16 cellular contexts compared by ENCODE assay signal in genomic region chr14:87343641-87344040, GRCh38.
A peak's percentile ranks its signal among the peaks of the same experiment; 100 is the strongest.
DNase-seq lines count a peak whose midpoint lies in the region; ATAC-seq, FAIRE-seq and TF ChIP-seq lines count a peak whose summit lies in the region.
"Had no signal": no experiment of that assay in that cellular context is flagged by ENCODE, and none has a peak within 500 bp of the region (broad histone marks: within the 10 kb centered on the region; RNA-seq: fewer than 3 reads in every experiment).

No MANE protein-coding gene starts in this region.

- H3K9me3 ChIP-seq in breast epithelium = no peaks in the 10 kb centered on the region
- H3K9me3 ChIP-seq: BLaER1 had no signal

- DNase-seq in MCF 10A (ENCODE audit: unreplicated experiment) = peak; percentile 10
- DNase-seq in breast epithelium (ENCODE audit: low spot score in 2 of 2) = no peak
- DNase-seq in bronchial epithelial cell (ENCODE audit: low read depth) = peak; percentile 49
- DNase-seq in glomerular visceral epithelial cell (ENCODE audit: extremely low spot score) = peak; percentile 5
- no peak for DNase-seq in activated T-cell treated with anti-CD3 and anti-CD28 coated beads, Interleukin-2, amount 50 U/mL, for 4 hours
- no peak for DNase-seq in H54 (ENCODE audit: insufficient read length, low spot score)
- DNase-seq in HCEC 1CT = no peak
- DNase-seq: 8988T; CD4-positive, alpha-beta memory T cell; GOT3; H9 had no signal

- TF ChIP-seq POLR2A in breast epithelium (IDR thresholded peaks at IDR 0.05) = no peak
- no peak for TF ChIP-seq POLR2A in H54 (IDR thresholded peaks at IDR 0.05; ENCODE audit: low read depth, low read length)

- H3K36me3 Mint-ChIP-seq in MCF 10A (ENCODE audit: insufficient read depth, unreplicated experiment) = no peaks in the 10 kb centered on the region
- H3K36me3 Mint-ChIP-seq in activated T-cell treated with anti-CD3 and anti-CD28 coated beads, Interleukin-2, amount 50 U/mL, for 4 hours (ENCODE audit: insufficient read depth) = no peaks in the 10 kb centered on the region
- H3K36me3 Mint-ChIP-seq: CD14-positive monocyte; CD4-positive, alpha-beta memory T cell had no signal

- CTCF ChIA-PET in MCF 10A (lab: Yijun Ruan, JAX) = no interaction called here

- no peak for FAIRE-seq in bronchial epithelial cell (lab: Jason Lieb, UNC)
- FAIRE-seq in H54 (lab: Jason Lieb, UNC) = no peak
- FAIRE-seq: G401.6, GM12891, GM19239 had no signal

- TF ChIP-seq CTCF in MCF 10A (IDR thresholded peaks at IDR 0.05; ENCODE audit: unreplicated experiment) (no peak), breast epithelium (IDR thresholded peaks at IDR 0.05) (no peak), bronchial epithelial cell (IDR thresholded peaks at IDR 0.05; ENCODE audit: insufficient read depth, low read length, severe bottlenecking) (no peak)

- H3K36me3 ChIP-seq in breast epithelium (no peaks in the 10 kb centered on the region), bronchial epithelial cell (ENCODE audit: control insufficient read depth, insufficient read depth, low read length) (no peaks in the 10 kb centered on the region)
- H3K36me3 ChIP-seq: BLaER1 had no signal

- peaks cover 6% of the 10 kb centered on the region for H3K4me1 Mint-ChIP-seq in MCF 10A (ENCODE audit: insufficient read depth, unreplicated experiment)
- H3K4me1 Mint-ChIP-seq in activated T-cell treated with anti-CD3 and anti-CD28 coated beads, Interleukin-2, amount 50 U/mL, for 4 hours (ENCODE audit: low read depth) = no peaks in the 10 kb centered on the region
- H3K4me1 Mint-ChIP-seq: CD14-positive monocyte; CD4-positive, alpha-beta memory T cell; H9 had no signal

- ATAC-seq in activated T-cell treated with anti-CD3 and anti-CD28 coated beads, Interleukin-2, amount 50 U/mL, for 4 hours = no peak

- H3K27me3 Mint-ChIP-seq in MCF 10A (ENCODE audit: insufficient read depth, unreplicated experiment) = no peaks in the 10 kb centered on the region
- no peaks in the 10 kb centered on the region for H3K27me3 Mint-ChIP-seq in activated T-cell treated with anti-CD3 and anti-CD28 coated beads, Interleukin-2, amount 50 U/mL, for 4 hours (ENCODE audit: low read depth)
- H3K27me3 Mint-ChIP-seq: CD4-positive, alpha-beta memory T cell had no signal

- no peak overlapping the region for H3K4me3 Mint-ChIP-seq in MCF 10A (ENCODE audit: unreplicated experiment)
- H3K4me3 Mint-ChIP-seq in activated T-cell treated with anti-CD3 and anti-CD28 coated beads, Interleukin-2, amount 50 U/mL, for 4 hours = no peak overlapping the region
- H3K4me3 Mint-ChIP-seq: CD14-positive monocyte; CD4-positive, alpha-beta memory T cell; H9 had no signal

- H3K27ac ChIP-seq in breast epithelium = no peak overlapping the region
- H3K27ac ChIP-seq: BLaER1 had no signal

- POLR2A ChIA-PET in MCF 10A (lab: Yijun Ruan, JAX) = no interaction called here

- H3K9me3 Mint-ChIP-seq in MCF 10A (ENCODE audit: unreplicated experiment) = no peaks in the 10 kb centered on the region
- H3K9me3 Mint-ChIP-seq in activated T-cell treated with anti-CD3 and anti-CD28 coated beads, Interleukin-2, amount 50 U/mL, for 4 hours = peaks cover 12% of the 10 kb centered on the region
- H3K9me3 Mint-ChIP-seq: H9 had no signal

- H3K4me3 ChIP-seq in breast epithelium = no peak overlapping the region
- no peak overlapping the region for H3K4me3 ChIP-seq in bronchial epithelial cell (ENCODE audit: low read depth, low read length)
- H3K4me3 ChIP-seq: BLaER1 had no signal

- intact Hi-C loops in MCF 10A (cut with micrococcal nuclease) (no loop called here), breast epithelium (cut with DNase I; ENCODE audit: low total_unique reads) (no loop called here)

- H3K4me1 ChIP-seq in breast epithelium = no peaks in the 10 kb centered on the region

- no peaks in the 10 kb centered on the region for H3K27me3 ChIP-seq in breast epithelium
- no peaks in the 10 kb centered on the region for H3K27me3 ChIP-seq in bronchial epithelial cell (ENCODE audit: control insufficient read depth, insufficient read depth, low read length)
- H3K27me3 ChIP-seq: BLaER1 had no signal

- BruUV-seq in MCF 10A (replicated peaks; lab: Mats Ljungman, UMichigan) = no TSS peak

- no peak overlapping the region for H3K27ac Mint-ChIP-seq in MCF 10A (ENCODE audit: low read depth, unreplicated experiment)
- H3K27ac Mint-ChIP-seq: CD14-positive monocyte; CD4-positive, alpha-beta memory T cell; H9 had no signal

Comparison
In these comparisons a context has a peak if more than half of its experiments do, and no peak if none do; other contexts are left out.
1. DNase-seq: peak in MCF 10A (single experiment), bronchial epithelial cell (single experiment) and glomerular visceral epithelial cell (single experiment); none in breast epithelium (0 of 2), activated T-cell treated with anti-CD3 and anti-CD28 coated beads, Interleukin-2, amount 50 U/mL, for 4 hours (single experiment), H54 (single experiment) and HCEC 1CT (single experiment).